ENCODE assay signal across 12 cellular contexts in genomic region chr17:79799538-79800324, GRCh38. TPM values are rescaled to one million over a fixed set of nuclear protein-coding genes. Genes with fewer than 3 reads are reported as not detected.
DNase-seq lines count a peak whose midpoint lies in the region; ATAC-seq, FAIRE-seq and TF ChIP-seq lines count a peak whose summit lies in the region.
"Had no signal": no experiment of that assay in that cellular context is flagged by ENCODE, and none has a peak within 500 bp of the region (broad histone marks: within the 10 kb centered on the region; RNA-seq: fewer than 3 reads in every experiment).

No MANE protein-coding gene starts in this region.

- WGBS in HepG2 (ENCODE audit: low lambda C conversion rate) = 24% methylated on average over 24 of the region's 31 CpGs
- 4% methylated on average over 27 of the region's 31 CpGs for WGBS in right lobe of liver (ENCODE audit: insufficient coverage, low coverage, low lambda C conversion rate, missing lambda C conversion rate)
- WGBS in H1 (ENCODE audit: extremely low coverage in 1 of 2, insufficient coverage in 1 of 2, insufficient read length in 1 of 2, insufficient replicate concordance in 2 of 2, low coverage in 1 of 2, low lambda C conversion rate in 2 of 2, missing lambda C conversion rate in 1 of 2), 2 experiments = 6 to 20% methylated on average over 1 to 30 of the region's 31 CpGs

- no peak overlapping the region for H2BK20ac ChIP-seq in H1 (ENCODE audit: low read length)

- H2AFZ ChIP-seq in HepG2 (ENCODE audit: low read length) (no peak overlapping the region), H1 (ENCODE audit: low read length) (no peak overlapping the region)

- no peaks in the 10 kb centered on the region for H4K20me1 ChIP-seq in HepG2 (ENCODE audit: insufficient read depth, low read length)
- peaks cover 8 to 23% of the 10 kb centered on the region in 2 experiments for H4K20me1 ChIP-seq in H1 (replicated peaks in 1 of 2; ENCODE audit: control insufficient read depth in 1 of 2, insufficient read depth in 2 of 2, low read length in 2 of 2)

- H3K27me3 ChIP-seq in HepG2 (ENCODE audit: control insufficient read depth in 1 of 2, insufficient read depth in 2 of 2, low read length in 2 of 2) = peaks cover 46 to 70% of the 10 kb centered on the region in 2 experiments
- peaks cover 27 to 65% of the 10 kb centered on the region in 2 donors for H3K27me3 ChIP-seq in right lobe of liver
- H3K27me3 ChIP-seq in H1 (replicated peaks in 1 of 4; ENCODE audit: control insufficient read depth in 3 of 4, extremely low read depth in 1 of 4, insufficient read depth in 3 of 4, low read length in 3 of 4) = peaks cover 87 to 92% (median 90%) of the 10 kb centered on the region in 4 experiments
- H3K27me3 ChIP-seq in HAP-1 (ENCODE audit: low read depth) = no peaks in the 10 kb centered on the region
- H3K27me3 ChIP-seq in gastrocnemius medialis = peaks cover 71% of the 10 kb centered on the region in 3 donors

- no peak overlapping the region for H3K9ac ChIP-seq in HepG2 (ENCODE audit: insufficient read depth, low read depth, low read length)
- H3K9ac ChIP-seq in H1 (replicated peaks in 1 of 4; ENCODE audit: extremely low read depth in 1 of 4, low read depth in 3 of 4, low read length in 3 of 4) = no peak overlapping the region

- BruUV-seq in HepG2 (replicated peaks; lab: Mats Ljungman, UMichigan) = no TSS peak

- no peak for TF ChIP-seq EP300 in HepG2 (IDR thresholded peaks at IDR 0.05; ENCODE audit: low read depth in 2 of 2, low read length in 2 of 2)
- no peak for TF ChIP-seq EP300 in HepG2 (CRISPR knock-in tag; IDR thresholded peaks at IDR 0.05; ENCODE audit: borderline replicate concordance)
- no peak for TF ChIP-seq EP300 in H1 (IDR thresholded peaks at IDR 0.05; ENCODE audit: borderline replicate concordance in 1 of 2, low read depth in 2 of 2, low read length in 2 of 2)

- H3K18ac ChIP-seq in H1 (ENCODE audit: extremely low read depth, low read length) = no peak overlapping the region

- H3K4me3 ChIP-seq in HepG2 (replicated peaks in 1 of 3; ENCODE audit: insufficient read depth in 1 of 3, low read depth in 2 of 3, low read length in 3 of 3) (peak overlapping the region in 1 of 3 experiments; percentile 73; a peak in 1 of 6 replicates), right lobe of liver (no peak overlapping the region), H1 (ENCODE audit: extremely low read depth in 1 of 4, insufficient read depth in 2 of 4, low read depth in 3 of 4, low read length in 4 of 4) (peak overlapping the region in 1 of 4 experiments; percentile 53; a peak in 1 of 8 replicates), HAP-1 (no peak overlapping the region), gastrocnemius medialis (peak overlapping the region in 1 of 4 donors; percentile 87)
- H3K4me3 ChIP-seq: lung had no signal

- H3K23me2 ChIP-seq in H1 (ENCODE audit: low read depth, low read length) = peaks cover 3% of the 10 kb centered on the region

- H4K91ac ChIP-seq in H1 (replicated peaks; ENCODE audit: insufficient read length, low read length) = no peak overlapping the region

- no peak overlapping the region for H3K14ac ChIP-seq in H1 (ENCODE audit: insufficient read length)

- H3K27ac ChIP-seq in HepG2 (ENCODE audit: extremely low read length, insufficient read depth, low read length) = no peak overlapping the region
- H3K27ac ChIP-seq in right lobe of liver = no peak overlapping the region
- no peak overlapping the region for H3K27ac ChIP-seq in H1 (ENCODE audit: low read depth, low read length)
- no peak overlapping the region for H3K27ac ChIP-seq in gastrocnemius medialis
- H3K27ac ChIP-seq: Peyer's patch had no signal

- H3K56ac ChIP-seq in H1 (replicated peaks; ENCODE audit: insufficient read length, low read depth, low read length) = no peak overlapping the region

- H2BK15ac ChIP-seq in H1 (ENCODE audit: low read length) = peak overlapping the region; percentile 95; the same call in 1 of the 2 replicates

- FAIRE-seq in HepG2 (lab: Jason Lieb, UNC) = no peak
- FAIRE-seq in H1 (lab: Jason Lieb, UNC) = no peak
- peak; percentile 74 for FAIRE-seq in urothelium cell line (lab: Jason Lieb, UNC)
- FAIRE-seq: frontal cortex had no signal

- no peak overlapping the region for H4K8ac ChIP-seq in H1 (ENCODE audit: extremely low read depth, insufficient read depth, low read length)

- TF ChIP-seq POLR2A in HepG2 (IDR thresholded peaks at IDR 0.05; ENCODE audit: insufficient read depth in 1 of 2, low read depth in 2 of 2, low read length in 2 of 2) (no peak), right lobe of liver (IDR thresholded peaks at IDR 0.05) (no peak), H1 (IDR thresholded peaks at IDR 0.05; ENCODE audit: control extremely low read depth in 1 of 2, low read depth in 2 of 2, low read length in 2 of 2) (no peak), gastrocnemius medialis (IDR thresholded peaks at IDR 0.05) (no peak)

- intact Hi-C loops in HepG2 (cut with micrococcal nuclease; ENCODE audit: unreplicated experiment) = loop anchor here (5.0 kb wide), 2 partner anchors 38 to 57 kb away; partner anchors contain the start of gene CBX4
- intact Hi-C loops in right lobe of liver (cut with DNase I) = loop anchor here in 1 of 2 donors (5.0 to 10.0 kb wide), 2 partner anchors 43 to 185 kb away; no protein-coding TSS in a partner anchor
- intact Hi-C loops in gastrocnemius medialis (cut with DNase I; ENCODE audit: low total_unique reads) = no loop called here

- POLR2A ChIA-PET in HepG2 (lab: Yijun Ruan, JAX) (interaction anchor here (1.0 to 4.7 kb wide), 5 partner anchors 8 to 192 kb away, joined by 3 to 98 read pairs (median 8); partner anchors contain the start of gene CBX4), H1 (lab: Charles Lee; ENCODE audit: partially characterized antibody) (interaction anchor here (1.1 to 24.0 kb wide), 10 partner anchors 9 to 40 kb away, joined by 3 to 374 read pairs (median 6); partner anchors contain the start of genes CBX2 and CBX4)

- H2AK5ac ChIP-seq in H1 (ENCODE audit: low read depth, low read length) = peak overlapping the region; percentile 91; the same call in 1 of the 2 replicates

- H3K9me3 ChIP-seq in HepG2 (ENCODE audit: low read length) = no peaks in the 10 kb centered on the region
- no peaks in the 10 kb centered on the region for H3K9me3 ChIP-seq in right lobe of liver
- peaks cover 0 to 7% of the 10 kb centered on the region in 2 experiments; a peak in 3 of 4 replicates for H3K9me3 ChIP-seq in H1 (ENCODE audit: insufficient read depth in 2 of 2, low read depth in 1 of 2, low read length in 1 of 2)
- H3K9me3 ChIP-seq in HAP-1 = no peaks in the 10 kb centered on the region
- no peaks in the 10 kb centered on the region for H3K9me3 ChIP-seq in gastrocnemius medialis
- H3K9me3 ChIP-seq: MG63 had no signal

- no peak overlapping the region for H2BK120ac ChIP-seq in H1 (replicated peaks; ENCODE audit: low read depth, low read length)

- no peaks in the 10 kb centered on the region for H3K79me1 ChIP-seq in H1 (ENCODE audit: low read depth, low read length)

- in situ Hi-C loops in HepG2 (cut with HindIII; ENCODE audit: extremely low pct_ligation_motif_present, low pct_unique_long_range_greater_than_20kb) = no loop called here
- in situ Hi-C loops in HAP-1 (cut with MboI; ENCODE audit: low sequenced_read_pairs) = no loop called here
- in situ Hi-C loops in gastrocnemius medialis (cut with MboI; ENCODE audit: low sequenced_read_pairs in 4 of 4) = no loop called here

- no peak for TF ChIP-seq RAD21 in HepG2 (CRISPR knock-in tag; IDR thresholded peaks at IDR 0.05)
- TF ChIP-seq RAD21 in H1 (IDR thresholded peaks at IDR 0.05 in 1 of 2, conservative IDR thresholded peaks at IDR 0.05 in 1 of 2; ENCODE audit: low read depth in 2 of 2, low read length in 2 of 2) = no peak

- H2BK5ac ChIP-seq in H1 (ENCODE audit: low read depth, low read length) = no peak overlapping the region

- H2BK12ac ChIP-seq in H1 (ENCODE audit: low read depth, low read length) = peak overlapping the region; percentile 82

- no peak for DNase-seq in HepG2 (ENCODE audit: low spot score)
- DNase-seq in right lobe of liver = no peak
- peak; percentile 60 for DNase-seq in RKO (ENCODE audit: low spot score)
- peak in 1 of 2 experiments; percentile 63 for DNase-seq in H1 (ENCODE audit: low read depth in 1 of 2, low spot score in 2 of 2)
- DNase-seq in urothelium cell line (ENCODE audit: low spot score) = no peak
- DNase-seq in HAP-1 (ENCODE audit: low spot score in 2 of 2) = no peak
- no peak for DNase-seq in NCI-H446 (lab: John Stamatoyannopoulos, UW)
- DNase-seq in gastrocnemius medialis = no peak

- ATAC-seq in HepG2 (no peak), right lobe of liver (no peak), gastrocnemius medialis (no peak)

- H3K23ac ChIP-seq in H1 (ENCODE audit: insufficient read length) = no peak overlapping the region

- no peak overlapping the region for H4K5ac ChIP-seq in H1 (ENCODE audit: insufficient read length, low read depth, low read length)

- H3K4me1 ChIP-seq in HepG2 (ENCODE audit: insufficient read depth, low read length) (peaks cover 71% of the 10 kb centered on the region), right lobe of liver (peaks cover 0 to 35% (median 8%) of the 10 kb centered on the region in 4 donors), H1 (replicated peaks in 1 of 4; ENCODE audit: control insufficient read depth in 3 of 4, insufficient read depth in 4 of 4, low read length in 3 of 4) (peaks cover 4 to 55% (median 42%) of the 10 kb centered on the region in 4 experiments), HAP-1 (peaks cover 31% of the 10 kb centered on the region), gastrocnemius medialis (peaks cover 10 to 36% of the 10 kb centered on the region in 2 donors)

- H3K79me2 ChIP-seq in HepG2 (ENCODE audit: insufficient read depth, low read length) (peaks cover 10% of the 10 kb centered on the region), H1 (ENCODE audit: control insufficient read depth in 1 of 2, insufficient read depth in 2 of 2, low read length in 2 of 2) (no peaks in the 10 kb centered on the region)

- no peak for TF ChIP-seq CTCF in HepG2 (CRISPR knock-in tag; IDR thresholded peaks at IDR 0.05)
- no peak for TF ChIP-seq CTCF in right lobe of liver (IDR thresholded peaks at IDR 0.05)
- no peak for TF ChIP-seq CTCF in H1 (IDR thresholded peaks at IDR 0.05; ENCODE audit: control extremely low read depth in 1 of 3, insufficient read depth in 1 of 3, low read depth in 1 of 3, low read length in 3 of 3)
- no peak for TF ChIP-seq CTCF in gastrocnemius medialis (IDR thresholded peaks at IDR 0.05 in 4 of 5, conservative IDR thresholded peaks at IDR 0.05 in 1 of 5)

- CTCF ChIA-PET in HepG2 (lab: Yijun Ruan, JAX; ENCODE audit: low intra/inter-chr PET ratio, low total read pairs) = no interaction called here
- CTCF ChIA-PET in H1 (lab: Charles Lee; ENCODE audit: partially characterized antibody) = interaction anchor here (0.6 to 19.1 kb wide), 9 partner anchors 9 to 58 kb away, joined by 3 to 576 read pairs (median 7); partner anchors contain the start of gene CBX4

- H3K36me3 ChIP-seq in HepG2 (replicated peaks in 1 of 2; ENCODE audit: control insufficient read depth in 1 of 2, insufficient read depth in 2 of 2, low read length in 2 of 2) (peaks cover 1 to 5% of the 10 kb centered on the region in 2 experiments; a peak in 3 of 5 replicates), right lobe of liver (no peaks in the 10 kb centered on the region), H1 (ENCODE audit: control insufficient read depth in 2 of 4, insufficient read depth in 4 of 4, low read length in 3 of 4) (peaks cover 0 to 12% (median 0%) of the 10 kb centered on the region in 4 experiments; a peak in 1 of 8 replicates), HAP-1 (replicated peaks) (peaks cover 6% of the 10 kb centered on the region), gastrocnemius medialis (no peaks in the 10 kb centered on the region)

- H3K4me2 ChIP-seq in HepG2 (ENCODE audit: low read depth, low read length) (peak overlapping the region; percentile 92), H1 (ENCODE audit: insufficient read depth in 1 of 2, low read depth in 2 of 2, low read length in 2 of 2) (peak overlapping the region; percentile 63 to 70)

- no peak overlapping the region for H3K4ac ChIP-seq in H1 (replicated peaks; ENCODE audit: insufficient read length, low read depth, low read length)

RNA-seq across cellular contexts. Expression of gene CBX8, which starts 2.9 kb away (rescaled TPM):
- total RNA-seq in HepG2 (2016; rRNA removed; fragmentation: Illumina TruSeq; extraction: Trizol) (12.0 and 12.6 TPM in 2 replicates), right lobe of liver (1 to 10 TPM; 1.2 to 4.7 (median 2.0) TPM), gastrocnemius medialis (under 1 TPM in 3 of 4 donors, not detected in 1; 0.18 to 0.94 (median 0.49) TPM)
- total RNA-seq in HepG2 (2016; cell fraction: cytosol; rRNA removed; fragmentation: Illumina TruSeq; extraction: Trizol; ENCODE audit: low read depth) = 1.3 and 2.4 TPM in 2 replicates
- 12.8 and 13.5 TPM in 2 replicates for total RNA-seq in HepG2 (2016; cell fraction: insoluble cytoplasmic fraction; rRNA removed; fragmentation: Illumina TruSeq; extraction: Trizol)
- total RNA-seq in HepG2 (2016; cell fraction: membrane; rRNA removed; fragmentation: Illumina TruSeq; extraction: Trizol) = 4.8 and 5.6 TPM in 2 replicates
- 5.7 and 8.6 TPM in 2 replicates for total RNA-seq in HepG2 (2016; cell fraction: nucleus; rRNA removed; fragmentation: Illumina TruSeq; extraction: Trizol)
- polyA plus RNA-seq in HepG2 (2011; rRNA removed) (0.34 and 0.76 TPM in 2 replicates), H1 (2011; rRNA removed) (0.09 and 0.31 TPM in 2 replicates)
- polyA plus RNA-seq in HepG2 (2011; cell fraction: cytosol; rRNA removed) = 0.72 and 0.99 TPM in 2 replicates
- 3.4 and 5.0 TPM in 2 replicates for polyA plus RNA-seq in HepG2 (2011; cell fraction: nucleus; rRNA removed)
- polyA plus RNA-seq in HepG2 (2012) = 7.4 and 7.7 TPM in 2 replicates
- 0.54 and 0.80 TPM in 2 replicates for polyA plus RNA-seq in HepG2 (2016; cell fraction: cytosol; fragmentation: Illumina TruSeq; extraction: Trizol; ENCODE audit: low read depth)
- 10.9 and 11.0 TPM in 2 replicates for polyA plus RNA-seq in HepG2 (2016; cell fraction: insoluble cytoplasmic fraction; fragmentation: Illumina TruSeq; extraction: Trizol; ENCODE audit: low read depth)
- 1.4 TPM in 2 replicates for polyA plus RNA-seq in HepG2 (2016; cell fraction: membrane; fragmentation: Illumina TruSeq; extraction: Trizol; ENCODE audit: low read depth)
- 15.7 and 18.7 TPM in 2 replicates for polyA plus RNA-seq in HepG2 (2016; cell fraction: nucleus; fragmentation: Illumina TruSeq; extraction: Trizol; ENCODE audit: insufficient read depth, low read depth)
- polyA minus RNA-seq in HepG2 (2011; rRNA and poly(A)+ RNA removed; ENCODE audit: low replicate concordance) = 1.2 and 1.6 TPM in 2 replicates
- 1.8 and 1.9 TPM in 2 replicates for polyA minus RNA-seq in HepG2 (2011; cell fraction: cytosol; rRNA and poly(A)+ RNA removed)
- polyA minus RNA-seq in HepG2 (2011; cell fraction: nucleus; rRNA and poly(A)+ RNA removed) = 0.77 and 0.87 TPM in 2 replicates
- 1.5 and 2.1 TPM in 2 replicates for total RNA-seq in H1 (2021; fragmentation: NEBNext Ultra II Directional; extraction: Animal tissue kit (Norgen Biotek cat#: 25700))
- polyA plus RNA-seq in H1 (2011; cell fraction: cytosol; rRNA removed) = 0.28 TPM
- polyA plus RNA-seq in H1 (2011; cell fraction: nucleus; rRNA removed) = 0.33 TPM
- polyA plus RNA-seq in H1 (2012, experiment 1 of 2) = 0.50 to 1.6 TPM (median 1.2 TPM) in 4 replicates
- polyA plus RNA-seq in H1 (2012, experiment 2 of 2) = 1.0 TPM
- 0.30 TPM for polyA plus RNA-seq in H1 (2013, experiment 1 of 2)
- 0.55 TPM for polyA plus RNA-seq in H1 (2013, experiment 2 of 2)
- polyA minus RNA-seq in H1 (2011; rRNA and poly(A)+ RNA removed) = 0.13 TPM in 1 of 2 replicates, not detected in the other
- 0.29 TPM for polyA minus RNA-seq in H1 (2011; cell fraction: cytosol; rRNA and poly(A)+ RNA removed)
- polyA minus RNA-seq in H1 (2011; cell fraction: nucleus; rRNA and poly(A)+ RNA removed) = 0.30 TPM

RNA-seq across cellular contexts. Expression of gene CBX2, which starts 21.8 kb away (rescaled TPM):
- total RNA-seq in HepG2 (2016; rRNA removed; fragmentation: Illumina TruSeq; extraction: Trizol) (13.0 and 14.5 TPM in 2 replicates), right lobe of liver (1 to 10 TPM in 3 of 6 experiments, under 1 TPM in 3; 0.33 to 3.5 (median 1.1) TPM), gastrocnemius medialis (1 to 10 TPM in 1 of 4 donors, under 1 TPM in 2, not detected in 1; 0.13 to 1.1 (median 0.42) TPM)
- 6.8 and 7.5 TPM in 2 replicates for total RNA-seq in HepG2 (2016; cell fraction: cytosol; rRNA removed; fragmentation: Illumina TruSeq; extraction: Trizol; ENCODE audit: low read depth)
- 11.8 and 15.7 TPM in 2 replicates for total RNA-seq in HepG2 (2016; cell fraction: insoluble cytoplasmic fraction; rRNA removed; fragmentation: Illumina TruSeq; extraction: Trizol)
- total RNA-seq in HepG2 (2016; cell fraction: membrane; rRNA removed; fragmentation: Illumina TruSeq; extraction: Trizol) = 9.1 and 10.9 TPM in 2 replicates
- total RNA-seq in HepG2 (2016; cell fraction: nucleus; rRNA removed; fragmentation: Illumina TruSeq; extraction: Trizol) = 11.8 and 14.3 TPM in 2 replicates
- polyA plus RNA-seq in HepG2 (2011; rRNA removed) (31.1 and 40.2 TPM in 2 replicates), H1 (2011; rRNA removed) (64.3 and 86.5 TPM in 2 replicates)
- polyA plus RNA-seq in HepG2 (2011; cell fraction: cytosol; rRNA removed) = 25.9 and 34.2 TPM in 2 replicates
- 90.7 and 95.7 TPM in 2 replicates for polyA plus RNA-seq in HepG2 (2011; cell fraction: nucleus; rRNA removed)
- 41.2 and 46.2 TPM in 2 replicates for polyA plus RNA-seq in HepG2 (2012)
- polyA plus RNA-seq in HepG2 (2016; cell fraction: cytosol; fragmentation: Illumina TruSeq; extraction: Trizol; ENCODE audit: low read depth) = 4.2 and 5.6 TPM in 2 replicates
- polyA plus RNA-seq in HepG2 (2016; cell fraction: insoluble cytoplasmic fraction; fragmentation: Illumina TruSeq; extraction: Trizol; ENCODE audit: low read depth) = 9.1 and 12.0 TPM in 2 replicates
- polyA plus RNA-seq in HepG2 (2016; cell fraction: membrane; fragmentation: Illumina TruSeq; extraction: Trizol; ENCODE audit: low read depth) = 3.9 and 6.0 TPM in 2 replicates
- polyA plus RNA-seq in HepG2 (2016; cell fraction: nucleus; fragmentation: Illumina TruSeq; extraction: Trizol; ENCODE audit: insufficient read depth, low read depth) = 18.6 and 21.1 TPM in 2 replicates
- polyA minus RNA-seq in HepG2 (2011; rRNA and poly(A)+ RNA removed; ENCODE audit: low replicate concordance) = 42.9 and 69.2 TPM in 2 replicates
- polyA minus RNA-seq in HepG2 (2011; cell fraction: cytosol; rRNA and poly(A)+ RNA removed) = 31.2 and 31.6 TPM in 2 replicates
- polyA minus RNA-seq in HepG2 (2011; cell fraction: nucleus; rRNA and poly(A)+ RNA removed) = 17.8 and 22.4 TPM in 2 replicates
- 83.9 and 85.9 TPM in 2 replicates for total RNA-seq in H1 (2021; fragmentation: NEBNext Ultra II Directional; extraction: Animal tissue kit (Norgen Biotek cat#: 25700))
- polyA plus RNA-seq in H1 (2011; cell fraction: cytosol; rRNA removed) = 76.8 TPM
- polyA plus RNA-seq in H1 (2011; cell fraction: nucleus; rRNA removed) = 109 TPM
- 48.6 to 73.4 TPM (median 65.8 TPM) in 4 replicates for polyA plus RNA-seq in H1 (2012, experiment 1 of 2)
- polyA plus RNA-seq in H1 (2012, experiment 2 of 2) = 53.8 TPM
- 40.5 TPM for polyA plus RNA-seq in H1 (2013, experiment 1 of 2)
- polyA plus RNA-seq in H1 (2013, experiment 2 of 2) = 39.5 TPM
- polyA minus RNA-seq in H1 (2011; rRNA and poly(A)+ RNA removed) = 45.5 and 56.4 TPM in 2 replicates
- polyA minus RNA-seq in H1 (2011; cell fraction: cytosol; rRNA and poly(A)+ RNA removed) = 70.0 TPM
- polyA minus RNA-seq in H1 (2011; cell fraction: nucleus; rRNA and poly(A)+ RNA removed) = 61.7 TPM

RNA-seq across cellular contexts. Expression of gene CBX4, which starts 39.5 kb away (rescaled TPM):
- total RNA-seq in HepG2 (2016; rRNA removed; fragmentation: Illumina TruSeq; extraction: Trizol) (17.1 and 25.8 TPM in 2 replicates), right lobe of liver (10 to 100 TPM in 5 of 6 experiments, 1 to 10 TPM in 1; 8.9 to 21.9 (median 15.1) TPM), gastrocnemius medialis (1 to 10 TPM; 3.0 to 9.0 (median 5.3) TPM)
- 4.7 and 4.8 TPM in 2 replicates for total RNA-seq in HepG2 (2016; cell fraction: cytosol; rRNA removed; fragmentation: Illumina TruSeq; extraction: Trizol; ENCODE audit: low read depth)
- 17.7 and 25.2 TPM in 2 replicates for total RNA-seq in HepG2 (2016; cell fraction: insoluble cytoplasmic fraction; rRNA removed; fragmentation: Illumina TruSeq; extraction: Trizol)
- 13.9 and 15.1 TPM in 2 replicates for total RNA-seq in HepG2 (2016; cell fraction: membrane; rRNA removed; fragmentation: Illumina TruSeq; extraction: Trizol)
- 18.5 and 22.8 TPM in 2 replicates for total RNA-seq in HepG2 (2016; cell fraction: nucleus; rRNA removed; fragmentation: Illumina TruSeq; extraction: Trizol)
- polyA plus RNA-seq in HepG2 (2011; rRNA removed) (50.8 and 61.1 TPM in 2 replicates), H1 (2011; rRNA removed) (1.8 and 3.6 TPM in 2 replicates)
- polyA plus RNA-seq in HepG2 (2011; cell fraction: cytosol; rRNA removed) = 31.1 and 45.6 TPM in 2 replicates
- polyA plus RNA-seq in HepG2 (2011; cell fraction: nucleus; rRNA removed) = 117 and 122 TPM in 2 replicates
- polyA plus RNA-seq in HepG2 (2012) = 27.9 and 32.4 TPM in 2 replicates
- polyA plus RNA-seq in HepG2 (2016; cell fraction: cytosol; fragmentation: Illumina TruSeq; extraction: Trizol; ENCODE audit: low read depth) = 3.7 and 4.2 TPM in 2 replicates
- 29.4 and 33.0 TPM in 2 replicates for polyA plus RNA-seq in HepG2 (2016; cell fraction: insoluble cytoplasmic fraction; fragmentation: Illumina TruSeq; extraction: Trizol; ENCODE audit: low read depth)
- 11.7 and 12.5 TPM in 2 replicates for polyA plus RNA-seq in HepG2 (2016; cell fraction: membrane; fragmentation: Illumina TruSeq; extraction: Trizol; ENCODE audit: low read depth)
- 60.4 and 60.8 TPM in 2 replicates for polyA plus RNA-seq in HepG2 (2016; cell fraction: nucleus; fragmentation: Illumina TruSeq; extraction: Trizol; ENCODE audit: insufficient read depth, low read depth)
- polyA minus RNA-seq in HepG2 (2011; rRNA and poly(A)+ RNA removed; ENCODE audit: low replicate concordance) = 17.1 and 51.0 TPM in 2 replicates
- polyA minus RNA-seq in HepG2 (2011; cell fraction: cytosol; rRNA and poly(A)+ RNA removed) = 33.1 and 38.6 TPM in 2 replicates
- 17.8 and 25.2 TPM in 2 replicates for polyA minus RNA-seq in HepG2 (2011; cell fraction: nucleus; rRNA and poly(A)+ RNA removed)
- total RNA-seq in H1 (2021; fragmentation: NEBNext Ultra II Directional; extraction: Animal tissue kit (Norgen Biotek cat#: 25700)) = 3.2 and 4.0 TPM in 2 replicates
- polyA plus RNA-seq in H1 (2011; cell fraction: cytosol; rRNA removed) = 3.5 TPM
- 5.3 TPM for polyA plus RNA-seq in H1 (2011; cell fraction: nucleus; rRNA removed)
- 0.79 to 2.9 TPM (median 2.4 TPM) in 4 replicates for polyA plus RNA-seq in H1 (2012, experiment 1 of 2)
- 1.8 TPM for polyA plus RNA-seq in H1 (2012, experiment 2 of 2)
- 2.0 TPM for polyA plus RNA-seq in H1 (2013, experiment 1 of 2)
- polyA plus RNA-seq in H1 (2013, experiment 2 of 2) = 1.9 TPM
- 1.9 and 3.6 TPM in 2 replicates for polyA minus RNA-seq in H1 (2011; rRNA and poly(A)+ RNA removed)
- 13.8 TPM for polyA minus RNA-seq in H1 (2011; cell fraction: cytosol; rRNA and poly(A)+ RNA removed)
- polyA minus RNA-seq in H1 (2011; cell fraction: nucleus; rRNA and poly(A)+ RNA removed) = 6.5 TPM

Comparison
In these comparisons a context has a peak if more than half of its experiments do, and no peak if none do; other contexts are left out.
1. Of the 41 proteins assayed by ChIP-seq in both HepG2 and H1: peak only in HepG2: EZH2; only in H1: SUZ12; in both: none; in neither: 39.